In the genomic region with DNA sequence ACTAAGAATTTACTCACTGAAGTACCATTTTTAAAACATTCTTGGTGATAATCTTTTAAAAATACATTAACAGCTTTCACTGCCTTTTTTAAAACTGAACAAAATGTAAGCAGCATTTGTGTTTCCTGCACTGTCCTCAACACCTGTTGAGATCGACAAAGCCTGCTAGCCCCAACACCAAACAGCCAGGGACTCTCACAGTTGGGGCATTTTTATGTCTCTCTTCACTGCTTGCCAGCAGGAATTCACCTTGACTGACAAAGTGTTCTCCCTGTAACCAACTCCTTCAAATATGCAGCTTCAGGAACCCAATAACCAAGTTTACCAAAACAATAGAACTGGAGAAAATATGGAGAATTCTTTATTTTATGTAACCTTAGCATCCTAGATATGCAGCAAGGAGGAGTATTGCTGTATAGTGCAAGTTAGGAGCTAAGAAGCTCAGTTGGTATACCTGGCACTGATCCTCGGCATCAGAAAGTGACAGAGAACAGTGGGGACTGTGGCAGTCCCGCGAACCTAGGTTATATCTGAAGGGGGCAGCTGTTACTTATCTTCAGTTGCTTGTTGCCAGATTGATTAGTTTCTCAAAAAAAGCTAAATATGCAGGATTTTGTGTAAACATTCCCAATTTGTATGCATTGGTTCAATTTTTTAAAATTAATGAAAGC, we compare ENCODE assay signal across 2 cellular contexts.
TF ChIP-seq lines count a peak whose summit lies in the region.

No MANE protein-coding gene starts in this region.

TF ChIP-seq in IMR-90, 13 proteins besides CTCF, POLR2A, EP300 and RAD21:
- TF ChIP-seq, protein P1, sequence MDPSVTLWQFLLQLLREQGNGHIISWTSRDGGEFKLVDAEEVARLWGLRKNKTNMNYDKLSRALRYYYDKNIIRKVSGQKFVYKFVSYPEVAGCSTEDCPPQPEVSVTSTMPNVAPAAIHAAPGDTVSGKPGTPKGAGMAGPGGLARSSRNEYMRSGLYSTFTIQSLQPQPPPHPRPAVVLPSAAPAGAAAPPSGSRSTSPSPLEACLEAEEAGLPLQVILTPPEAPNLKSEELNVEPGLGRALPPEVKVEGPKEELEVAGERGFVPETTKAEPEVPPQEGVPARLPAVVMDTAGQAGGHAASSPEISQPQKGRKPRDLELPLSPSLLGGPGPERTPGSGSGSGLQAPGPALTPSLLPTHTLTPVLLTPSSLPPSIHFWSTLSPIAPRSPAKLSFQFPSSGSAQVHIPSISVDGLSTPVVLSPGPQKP (IDR thresholded peaks at IDR 0.05; ENCODE audit: borderline replicate concordance, low read depth, low read length) = no peak
- TF ChIP-seq MXI1 (IDR thresholded peaks at IDR 0.05; ENCODE audit: borderline replicate concordance, low read depth, low read length) (no peak), SMC3 (IDR thresholded peaks at IDR 0.05; ENCODE audit: low read depth, low read length) (no peak), CHD1 (IDR thresholded peaks at IDR 0.05; ENCODE audit: low read depth, low read length) (no peak), BHLHE40 (IDR thresholded peaks at IDR 0.05; ENCODE audit: low read depth, low read length) (no peak), RCOR1 (IDR thresholded peaks at IDR 0.05; ENCODE audit: insufficient replicate concordance, low read length) (no peak), CEBPB (IDR thresholded peaks at IDR 0.05; ENCODE audit: low read depth, low read length) (no peak), MAFK (IDR thresholded peaks at IDR 0.05; ENCODE audit: low read depth, low read length) (no peak), RFX5 (IDR thresholded peaks at IDR 0.05; ENCODE audit: low read depth, low read length) (no peak), MAZ (IDR thresholded peaks at IDR 0.05; ENCODE audit: borderline replicate concordance, low read depth, low read length) (no peak), NFE2L2 (IDR thresholded peaks at IDR 0.05; ENCODE audit: low read depth, low read length) (no peak)
- TF ChIP-seq, protein P2, sequence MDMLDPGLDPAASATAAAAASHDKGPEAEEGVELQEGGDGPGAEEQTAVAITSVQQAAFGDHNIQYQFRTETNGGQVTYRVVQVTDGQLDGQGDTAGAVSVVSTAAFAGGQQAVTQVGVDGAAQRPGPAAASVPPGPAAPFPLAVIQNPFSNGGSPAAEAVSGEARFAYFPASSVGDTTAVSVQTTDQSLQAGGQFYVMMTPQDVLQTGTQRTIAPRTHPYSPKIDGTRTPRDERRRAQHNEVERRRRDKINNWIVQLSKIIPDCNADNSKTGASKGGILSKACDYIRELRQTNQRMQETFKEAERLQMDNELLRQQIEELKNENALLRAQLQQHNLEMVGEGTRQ (IDR thresholded peaks at IDR 0.05; ENCODE audit: low read depth, low read length) = no peak

TF ChIP-seq in H1, 55 proteins besides CTCF, POLR2A, EP300 and RAD21:
- no peak for TF ChIP-seq RFX5 (IDR thresholded peaks at IDR 0.05; ENCODE audit: borderline replicate concordance, low read depth, low read length)
- TF ChIP-seq, protein P3, sequence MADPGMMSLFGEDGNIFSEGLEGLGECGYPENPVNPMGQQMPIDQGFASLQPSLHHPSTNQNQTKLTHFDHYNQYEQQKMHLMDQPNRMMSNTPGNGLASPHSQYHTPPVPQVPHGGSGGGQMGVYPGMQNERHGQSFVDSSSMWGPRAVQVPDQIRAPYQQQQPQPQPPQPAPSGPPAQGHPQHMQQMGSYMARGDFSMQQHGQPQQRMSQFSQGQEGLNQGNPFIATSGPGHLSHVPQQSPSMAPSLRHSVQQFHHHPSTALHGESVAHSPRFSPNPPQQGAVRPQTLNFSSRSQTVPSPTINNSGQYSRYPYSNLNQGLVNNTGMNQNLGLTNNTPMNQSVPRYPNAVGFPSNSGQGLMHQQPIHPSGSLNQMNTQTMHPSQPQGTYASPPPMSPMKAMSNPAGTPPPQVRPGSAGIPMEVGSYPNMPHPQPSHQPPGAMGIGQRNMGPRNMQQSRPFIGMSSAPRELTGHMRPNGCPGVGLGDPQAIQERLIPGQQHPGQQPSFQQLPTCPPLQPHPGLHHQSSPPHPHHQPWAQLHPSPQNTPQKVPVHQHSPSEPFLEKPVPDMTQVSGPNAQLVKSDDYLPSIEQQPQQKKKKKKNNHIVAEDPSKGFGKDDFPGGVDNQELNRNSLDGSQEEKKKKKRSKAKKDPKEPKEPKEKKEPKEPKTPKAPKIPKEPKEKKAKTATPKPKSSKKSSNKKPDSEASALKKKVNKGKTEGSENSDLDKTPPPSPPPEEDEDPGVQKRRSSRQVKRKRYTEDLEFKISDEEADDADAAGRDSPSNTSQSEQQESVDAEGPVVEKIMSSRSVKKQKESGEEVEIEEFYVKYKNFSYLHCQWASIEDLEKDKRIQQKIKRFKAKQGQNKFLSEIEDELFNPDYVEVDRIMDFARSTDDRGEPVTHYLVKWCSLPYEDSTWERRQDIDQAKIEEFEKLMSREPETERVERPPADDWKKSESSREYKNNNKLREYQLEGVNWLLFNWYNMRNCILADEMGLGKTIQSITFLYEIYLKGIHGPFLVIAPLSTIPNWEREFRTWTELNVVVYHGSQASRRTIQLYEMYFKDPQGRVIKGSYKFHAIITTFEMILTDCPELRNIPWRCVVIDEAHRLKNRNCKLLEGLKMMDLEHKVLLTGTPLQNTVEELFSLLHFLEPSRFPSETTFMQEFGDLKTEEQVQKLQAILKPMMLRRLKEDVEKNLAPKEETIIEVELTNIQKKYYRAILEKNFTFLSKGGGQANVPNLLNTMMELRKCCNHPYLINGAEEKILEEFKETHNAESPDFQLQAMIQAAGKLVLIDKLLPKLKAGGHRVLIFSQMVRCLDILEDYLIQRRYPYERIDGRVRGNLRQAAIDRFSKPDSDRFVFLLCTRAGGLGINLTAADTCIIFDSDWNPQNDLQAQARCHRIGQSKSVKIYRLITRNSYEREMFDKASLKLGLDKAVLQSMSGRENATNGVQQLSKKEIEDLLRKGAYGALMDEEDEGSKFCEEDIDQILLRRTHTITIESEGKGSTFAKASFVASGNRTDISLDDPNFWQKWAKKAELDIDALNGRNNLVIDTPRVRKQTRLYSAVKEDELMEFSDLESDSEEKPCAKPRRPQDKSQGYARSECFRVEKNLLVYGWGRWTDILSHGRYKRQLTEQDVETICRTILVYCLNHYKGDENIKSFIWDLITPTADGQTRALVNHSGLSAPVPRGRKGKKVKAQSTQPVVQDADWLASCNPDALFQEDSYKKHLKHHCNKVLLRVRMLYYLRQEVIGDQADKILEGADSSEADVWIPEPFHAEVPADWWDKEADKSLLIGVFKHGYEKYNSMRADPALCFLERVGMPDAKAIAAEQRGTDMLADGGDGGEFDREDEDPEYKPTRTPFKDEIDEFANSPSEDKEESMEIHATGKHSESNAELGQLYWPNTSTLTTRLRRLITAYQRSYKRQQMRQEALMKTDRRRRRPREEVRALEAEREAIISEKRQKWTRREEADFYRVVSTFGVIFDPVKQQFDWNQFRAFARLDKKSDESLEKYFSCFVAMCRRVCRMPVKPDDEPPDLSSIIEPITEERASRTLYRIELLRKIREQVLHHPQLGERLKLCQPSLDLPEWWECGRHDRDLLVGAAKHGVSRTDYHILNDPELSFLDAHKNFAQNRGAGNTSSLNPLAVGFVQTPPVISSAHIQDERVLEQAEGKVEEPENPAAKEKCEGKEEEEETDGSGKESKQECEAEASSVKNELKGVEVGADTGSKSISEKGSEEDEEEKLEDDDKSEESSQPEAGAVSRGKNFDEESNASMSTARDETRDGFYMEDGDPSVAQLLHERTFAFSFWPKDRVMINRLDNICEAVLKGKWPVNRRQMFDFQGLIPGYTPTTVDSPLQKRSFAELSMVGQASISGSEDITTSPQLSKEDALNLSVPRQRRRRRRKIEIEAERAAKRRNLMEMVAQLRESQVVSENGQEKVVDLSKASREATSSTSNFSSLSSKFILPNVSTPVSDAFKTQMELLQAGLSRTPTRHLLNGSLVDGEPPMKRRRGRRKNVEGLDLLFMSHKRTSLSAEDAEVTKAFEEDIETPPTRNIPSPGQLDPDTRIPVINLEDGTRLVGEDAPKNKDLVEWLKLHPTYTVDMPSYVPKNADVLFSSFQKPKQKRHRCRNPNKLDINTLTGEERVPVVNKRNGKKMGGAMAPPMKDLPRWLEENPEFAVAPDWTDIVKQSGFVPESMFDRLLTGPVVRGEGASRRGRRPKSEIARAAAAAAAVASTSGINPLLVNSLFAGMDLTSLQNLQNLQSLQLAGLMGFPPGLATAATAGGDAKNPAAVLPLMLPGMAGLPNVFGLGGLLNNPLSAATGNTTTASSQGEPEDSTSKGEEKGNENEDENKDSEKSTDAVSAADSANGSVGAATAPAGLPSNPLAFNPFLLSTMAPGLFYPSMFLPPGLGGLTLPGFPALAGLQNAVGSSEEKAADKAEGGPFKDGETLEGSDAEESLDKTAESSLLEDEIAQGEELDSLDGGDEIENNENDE (IDR thresholded peaks at IDR 0.05; ENCODE audit: insufficient replicate concordance, low read length) = no peak
